Comparison of ENCODE assay signal across 1 cellular context in the genomic region with DNA sequence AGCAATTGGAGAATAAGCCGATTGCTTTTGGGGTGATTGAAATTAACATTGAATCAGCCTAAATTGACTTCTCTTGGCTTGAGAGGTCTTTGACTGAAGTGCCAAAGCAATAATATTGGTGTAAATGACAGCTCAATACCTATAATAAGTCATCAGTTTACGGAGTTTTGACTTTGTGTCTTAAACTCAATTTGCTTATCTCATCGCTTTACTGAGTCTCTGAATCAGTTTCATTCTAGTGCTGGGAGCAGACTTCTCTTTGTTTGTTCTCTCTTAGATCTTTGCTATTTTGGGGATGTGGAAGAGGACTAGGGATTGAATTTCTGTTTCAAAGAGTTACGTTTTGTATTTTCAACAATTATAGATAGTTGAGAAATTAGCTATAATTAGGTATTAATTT.
TF ChIP-seq lines count a peak whose summit lies in the region.

No MANE protein-coding gene starts in this region.

TF ChIP-seq in HepG2, 621 proteins besides CTCF, POLR2A, EP300 and RAD21:
- TF ChIP-seq MAFK (conservative IDR thresholded peaks at IDR 0.05 in 1 of 2, IDR thresholded peaks at IDR 0.05 in 1 of 2; ENCODE audit: low read length in 2 of 2) (peak; percentile 48 to 80; a peak in 3 of 4 replicates), MAFF (IDR thresholded peaks at IDR 0.05; ENCODE audit: low read depth, low read length) (peak; percentile 55), REPIN1 (CRISPR knock-in tag; IDR thresholded peaks at IDR 0.05; ENCODE audit: borderline replicate concordance, low read depth) (no peak)
